In the genomic region with DNA sequence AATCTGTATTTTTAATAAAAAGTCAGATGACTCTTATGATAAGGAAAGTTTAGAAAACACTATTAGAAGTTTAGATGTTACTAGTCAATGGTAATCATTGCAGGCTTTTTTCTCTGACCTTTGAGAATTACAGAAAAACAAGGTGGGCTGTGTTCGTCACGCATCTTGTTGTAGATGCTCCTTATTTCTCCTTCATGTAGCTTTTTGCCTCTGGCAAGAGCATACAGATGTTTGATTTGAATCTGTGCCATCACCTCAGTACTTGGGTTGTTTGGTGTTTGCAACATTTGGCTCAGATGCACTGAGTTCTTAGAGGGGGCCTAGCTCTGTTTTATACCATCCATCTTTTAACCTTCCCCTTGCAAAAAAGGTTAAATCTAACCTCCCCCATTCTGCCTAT, we compare ENCODE assay signal across 18 cellular contexts. TPM values are rescaled to one million over a fixed set of nuclear protein-coding genes. Genes with fewer than 3 reads are reported as not detected.
DNase-seq lines count a peak whose midpoint lies in the region; FAIRE-seq and TF ChIP-seq lines count a peak whose summit lies in the region.
"Had no signal": no experiment of that assay in that cellular context is flagged by ENCODE, and none has a peak within 500 bp of the region (broad histone marks: within the 10 kb centered on the region; RNA-seq: fewer than 3 reads in every experiment).

No MANE protein-coding gene starts in this region.

- no peak overlapping the region for H3K14ac ChIP-seq in H1 (ENCODE audit: insufficient read length)

- no peak overlapping the region for H2AK5ac ChIP-seq in H1 (ENCODE audit: low read depth, low read length)

- no peak overlapping the region for H2BK120ac ChIP-seq in H1 (replicated peaks; ENCODE audit: low read depth, low read length)

- no peak overlapping the region for H3K18ac ChIP-seq in H1 (ENCODE audit: extremely low read depth, low read length)

- no peaks in the 10 kb centered on the region for H3K79me2 ChIP-seq in H1 (ENCODE audit: control insufficient read depth in 1 of 2, insufficient read depth in 2 of 2, low read length in 2 of 2)

- H3K27ac ChIP-seq in H1 (ENCODE audit: low read depth, low read length) (no peak overlapping the region), coronary artery (no peak overlapping the region)
- H3K27ac ChIP-seq: 22Rv1, BLaER1 had no signal

- no peaks in the 10 kb centered on the region for H3K9me3 ChIP-seq in H1 (ENCODE audit: insufficient read depth in 2 of 2, low read depth in 1 of 2, low read length in 1 of 2)
- H3K9me3 ChIP-seq: BLaER1, HAP-1 had no signal

- no peak overlapping the region for H3K4ac ChIP-seq in H1 (replicated peaks; ENCODE audit: insufficient read length, low read depth, low read length)

- POLR2A ChIA-PET in H1 (lab: Charles Lee; ENCODE audit: partially characterized antibody): no interaction called here

- no peak for TF ChIP-seq RAD21 in H1 (IDR thresholded peaks at IDR 0.05 in 1 of 2, conservative IDR thresholded peaks at IDR 0.05 in 1 of 2; ENCODE audit: low read depth in 2 of 2, low read length in 2 of 2)

- H4K8ac ChIP-seq in H1 (ENCODE audit: extremely low read depth, insufficient read depth, low read length): no peak overlapping the region

- H2BK15ac ChIP-seq in H1 (ENCODE audit: low read length): no peak overlapping the region

- H3K23me2 ChIP-seq in H1 (ENCODE audit: low read depth, low read length): no peaks in the 10 kb centered on the region

- H3K36me3 ChIP-seq in H1 (ENCODE audit: control insufficient read depth in 2 of 4, insufficient read depth in 4 of 4, low read length in 3 of 4): no peaks in the 10 kb centered on the region
- H3K36me3 ChIP-seq: BLaER1, HAP-1 had no signal

- TF ChIP-seq POLR2A in H1 (IDR thresholded peaks at IDR 0.05; ENCODE audit: control extremely low read depth in 1 of 2, low read depth in 2 of 2, low read length in 2 of 2): no peak

- H3K79me1 ChIP-seq in H1 (ENCODE audit: low read depth, low read length): no peaks in the 10 kb centered on the region

- no peaks in the 10 kb centered on the region for H4K20me1 ChIP-seq in H1 (replicated peaks in 1 of 2; ENCODE audit: control insufficient read depth in 1 of 2, insufficient read depth in 2 of 2, low read length in 2 of 2)
- H4K20me1 ChIP-seq: BLaER1 had no signal

- no peak overlapping the region for H4K91ac ChIP-seq in H1 (replicated peaks; ENCODE audit: insufficient read length, low read length)

- H3K4me3 Mint-ChIP-seq in activated T-helper 1 cell treated with anti-CD3 and anti-CD28 coated beads, Interleukin-12 subunit alpha, Interleukin-12 subunit beta, Interleukin-2, Interleukin-4 antibody, amounts not matched to agents 30 ng/mL and 10 ng/mL and 1 ng/mL, durations not matched to agents 14 hours and 24 hours and 36 hours: no peak overlapping the region

- peak overlapping the region; percentile 92; the same call in 1 of the 2 replicates for H2AFZ ChIP-seq in H1 (ENCODE audit: low read length)

- no peaks in the 10 kb centered on the region for H3K4me1 Mint-ChIP-seq in activated T-helper 1 cell treated with anti-CD3 and anti-CD28 coated beads, Interleukin-12 subunit alpha, Interleukin-12 subunit beta, Interleukin-2, Interleukin-4 antibody, amounts not matched to agents 30 ng/mL and 10 ng/mL and 1 ng/mL, durations not matched to agents 14 hours and 24 hours and 36 hours (ENCODE audit: low read depth)

- peaks cover 0 to 3% (median 0%) of the 10 kb centered on the region in 4 experiments; a peak in 1 of 7 replicates for H3K4me1 ChIP-seq in H1 (replicated peaks in 1 of 4; ENCODE audit: control insufficient read depth in 3 of 4, insufficient read depth in 4 of 4, low read length in 3 of 4)
- H3K4me1 ChIP-seq: BLaER1, HAP-1 had no signal

- TF ChIP-seq EP300 in H1 (IDR thresholded peaks at IDR 0.05; ENCODE audit: borderline replicate concordance in 1 of 2, low read depth in 2 of 2, low read length in 2 of 2): no peak

- H3K23ac ChIP-seq in H1 (ENCODE audit: insufficient read length): no peak overlapping the region

- H3K4me3 ChIP-seq in H1 (ENCODE audit: extremely low read depth in 1 of 4, insufficient read depth in 2 of 4, low read depth in 3 of 4, low read length in 4 of 4) (no peak overlapping the region), coronary artery (no peak overlapping the region)
- H3K4me3 ChIP-seq: BLaER1, HAP-1 had no signal

- intact Hi-C loops in activated T-helper 1 cell treated with anti-CD3 and anti-CD28 coated beads, Interleukin-12 subunit alpha, Interleukin-12 subunit beta, Interleukin-2, Interleukin-4 antibody, amounts not matched to agents 30 ng/mL and 10 ng/mL and 1 ng/mL, durations not matched to agents 14 hours and 24 hours and 36 hours (cut with micrococcal nuclease): no loop called here

- no peak overlapping the region for H2BK20ac ChIP-seq in H1 (ENCODE audit: low read length)

- no peak overlapping the region for H3K56ac ChIP-seq in H1 (replicated peaks; ENCODE audit: insufficient read length, low read depth, low read length)

- WGBS in H1 (ENCODE audit: extremely low coverage in 1 of 2, insufficient coverage in 1 of 2, insufficient read length in 1 of 2, insufficient replicate concordance in 2 of 2, low coverage in 1 of 2, low lambda C conversion rate in 2 of 2, missing lambda C conversion rate in 1 of 2), 2 experiments: 96% methylated on average over 2 of the region's 2 CpGs; no CpG with 5 or more reads in 1 of the 2 experiments

- no peaks in the 10 kb centered on the region for H3K36me3 Mint-ChIP-seq in activated T-helper 1 cell treated with anti-CD3 and anti-CD28 coated beads, Interleukin-12 subunit alpha, Interleukin-12 subunit beta, Interleukin-2, Interleukin-4 antibody, amounts not matched to agents 30 ng/mL and 10 ng/mL and 1 ng/mL, durations not matched to agents 14 hours and 24 hours and 36 hours (ENCODE audit: low read depth)

- no peak overlapping the region for H3K4me2 ChIP-seq in H1 (ENCODE audit: insufficient read depth in 1 of 2, low read depth in 2 of 2, low read length in 2 of 2)
- H3K4me2 ChIP-seq: BLaER1 had no signal

- H2BK12ac ChIP-seq in H1 (ENCODE audit: low read depth, low read length): no peak overlapping the region

- FAIRE-seq in H1 (lab: Jason Lieb, UNC) (no peak), D721Med (lab: Jason Lieb, UNC) (no peak)
- FAIRE-seq: GM18507, HepG2, HTR-8/SVneo had no signal

- no peaks in the 10 kb centered on the region for H3K9me3 Mint-ChIP-seq in activated T-helper 1 cell treated with anti-CD3 and anti-CD28 coated beads, Interleukin-12 subunit alpha, Interleukin-12 subunit beta, Interleukin-2, Interleukin-4 antibody, amounts not matched to agents 30 ng/mL and 10 ng/mL and 1 ng/mL, durations not matched to agents 14 hours and 24 hours and 36 hours

- H3K27me3 ChIP-seq in H1 (replicated peaks in 1 of 4; ENCODE audit: control insufficient read depth in 3 of 4, extremely low read depth in 1 of 4, insufficient read depth in 3 of 4, low read length in 3 of 4): no peaks in the 10 kb centered on the region
- H3K27me3 ChIP-seq: BLaER1 had no signal

- DNase-seq in NCI-H345 (lab: John Stamatoyannopoulos, UW) (peak; percentile 18), NCI-H345 treated with DMSO at 0.1 percent for 48 hours (lab: John Stamatoyannopoulos, UW; ENCODE audit: unreplicated experiment) (no peak), NCI-H69 (lab: John Stamatoyannopoulos, UW) (peak; percentile 48), H1 (ENCODE audit: low read depth in 1 of 2, low spot score in 2 of 2) (no peak), D721Med (ENCODE audit: insufficient read length, low spot score) (no peak), coronary artery (ENCODE audit: low spot score) (no peak)
- no peak for DNase-seq in activated T-helper 1 cell treated with anti-CD3 and anti-CD28 coated beads, Interleukin-12 subunit alpha, Interleukin-12 subunit beta, Interleukin-2, Interleukin-4 antibody, amounts not matched to agents 30 ng/mL and 10 ng/mL and 1 ng/mL, durations not matched to agents 14 hours and 24 hours and 36 hours (ENCODE audit: low spot score)
- no peak for DNase-seq in activated CD4-positive, alpha-beta T cell treated with anti-CD3 and anti-CD28 coated beads for 4 hours
- DNase-seq: AML-193, DMS 273 treated with DMSO at 0.1 percent for 48 hours, GOT3 had no signal

- TF ChIP-seq CTCF in H1 (IDR thresholded peaks at IDR 0.05; ENCODE audit: control extremely low read depth in 1 of 3, insufficient read depth in 1 of 3, low read depth in 1 of 3, low read length in 3 of 3) (no peak), D721Med (IDR thresholded peaks at IDR 0.05; ENCODE audit: insufficient read depth, missing control alignments) (no peak), coronary artery (IDR thresholded peaks at IDR 0.05) (no peak)

- H4K5ac ChIP-seq in H1 (ENCODE audit: insufficient read length, low read depth, low read length): no peak overlapping the region

- no peak overlapping the region for H2BK5ac ChIP-seq in H1 (ENCODE audit: low read depth, low read length)

- H3K27me3 Mint-ChIP-seq in activated T-helper 1 cell treated with anti-CD3 and anti-CD28 coated beads, Interleukin-12 subunit alpha, Interleukin-12 subunit beta, Interleukin-2, Interleukin-4 antibody, amounts not matched to agents 30 ng/mL and 10 ng/mL and 1 ng/mL, durations not matched to agents 14 hours and 24 hours and 36 hours (ENCODE audit: insufficient read depth): no peaks in the 10 kb centered on the region

- no peak overlapping the region for H3K27ac Mint-ChIP-seq in activated T-helper 1 cell treated with anti-CD3 and anti-CD28 coated beads, Interleukin-12 subunit alpha, Interleukin-12 subunit beta, Interleukin-2, Interleukin-4 antibody, amounts not matched to agents 30 ng/mL and 10 ng/mL and 1 ng/mL, durations not matched to agents 14 hours and 24 hours and 36 hours

- CTCF ChIA-PET in H1 (lab: Charles Lee; ENCODE audit: partially characterized antibody): no interaction called here

- H3K9ac ChIP-seq in H1 (replicated peaks in 1 of 4; ENCODE audit: extremely low read depth in 1 of 4, low read depth in 3 of 4, low read length in 3 of 4): no peak overlapping the region
- H3K9ac ChIP-seq: BLaER1 had no signal

TF ChIP-seq in H1, 55 proteins besides CTCF, POLR2A, EP300 and RAD21 (continues in another document):
- TF ChIP-seq HDAC6 (IDR thresholded peaks at IDR 0.05; ENCODE audit: low read depth, low read length) (no peak), KDM5A (IDR thresholded peaks at IDR 0.05; ENCODE audit: low read length) (no peak), POLR2AphosphoS5 (IDR thresholded peaks at IDR 0.05; ENCODE audit: low read depth, low read length) (no peak)

RNA-seq across cellular contexts. Expression of a gene that starts 11.5 kb away (rescaled TPM):
- total RNA-seq in H1 (2021; fragmentation: NEBNext Ultra II Directional; extraction: Animal tissue kit (Norgen Biotek cat#: 25700)): not detected in 2 replicates
- not detected in 2 replicates for polyA plus RNA-seq in H1 (2011; rRNA removed)
- polyA plus RNA-seq in H1 (2011; cell fraction: cytosol; rRNA removed): not detected
- polyA plus RNA-seq in H1 (2011; cell fraction: nucleus; rRNA removed): not detected
- not detected in 4 replicates for polyA plus RNA-seq in H1 (2012, experiment 1 of 2)
- polyA plus RNA-seq in H1 (2012, experiment 2 of 2): not detected
- polyA plus RNA-seq in H1 (2013, experiment 1 of 2): not detected
- polyA plus RNA-seq in H1 (2013, experiment 2 of 2): not detected
- polyA minus RNA-seq in H1 (2011; rRNA and poly(A)+ RNA removed): not detected in 2 replicates
- polyA minus RNA-seq in H1 (2011; cell fraction: cytosol; rRNA and poly(A)+ RNA removed): not detected
- polyA minus RNA-seq in H1 (2011; cell fraction: nucleus; rRNA and poly(A)+ RNA removed): not detected
- not detected in 2 replicates for total RNA-seq in activated T-helper 1 cell treated with anti-CD3 and anti-CD28 coated beads, Interleukin-12 subunit alpha, Interleukin-12 subunit beta, Interleukin-2, Interleukin-4 antibody, amounts not matched to agents 30 ng/mL and 10 ng/mL and 1 ng/mL, durations not matched to agents 14 hours and 24 hours and 36 hours
- total RNA-seq: Daoy, HepG2 had no signal
- polyA plus RNA-seq: HepG2 had no signal

Comparison
In these comparisons a context has a peak if more than half of its experiments do, and no peak if none do; other contexts are left out.
1. DNase-seq: peak in NCI-H345 (single experiment) and NCI-H69 (single experiment); none in NCI-H345 treated with DMSO at 0.1 percent for 48 hours (single experiment), H1 (0 of 2), activated T-helper 1 cell treated with anti-CD3 and anti-CD28 coated beads, Interleukin-12 subunit alpha, Interleukin-12 subunit beta, Interleukin-2, Interleukin-4 antibody, amounts not matched to agents 30 ng/mL and 10 ng/mL and 1 ng/mL, durations not matched to agents 14 hours and 24 hours and 36 hours (single experiment), D721Med (single experiment), activated CD4-positive, alpha-beta T cell treated with anti-CD3 and anti-CD28 coated beads for 4 hours (0 of 2) and coronary artery (single experiment).